In the genomic region with DNA sequence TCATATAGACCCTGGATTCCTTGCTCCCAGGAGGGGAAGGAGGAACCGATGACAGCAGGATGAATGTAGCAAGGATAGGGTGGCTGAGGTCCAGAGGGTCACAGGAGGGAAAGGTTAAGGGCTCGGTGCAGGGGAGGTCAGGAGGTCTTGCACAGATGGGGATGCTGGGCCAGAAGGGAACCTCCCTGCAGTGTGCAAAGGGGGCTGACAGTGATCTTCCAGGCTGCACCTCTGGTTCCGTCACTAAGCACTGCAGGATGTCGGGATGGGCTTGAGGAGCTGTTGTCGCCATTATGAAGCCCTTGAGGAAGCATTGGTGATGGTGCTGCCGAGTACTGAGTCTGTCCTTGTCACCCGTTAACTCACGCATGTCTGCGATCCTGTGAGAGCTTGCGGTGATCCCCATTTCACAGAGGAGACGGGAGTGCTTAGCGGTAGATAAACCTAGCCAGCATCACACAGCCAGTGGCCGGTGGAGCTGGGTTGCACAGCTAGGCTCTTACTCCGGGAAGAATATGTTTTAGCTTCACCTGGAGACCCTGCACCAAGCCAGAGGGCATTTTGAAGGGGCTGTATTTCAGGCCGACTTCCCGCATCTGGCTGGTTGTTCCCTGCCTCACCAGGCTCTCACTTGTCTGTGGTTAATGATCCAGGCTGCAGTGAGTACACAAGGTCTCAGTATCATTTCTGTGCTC, we compare ENCODE assay signal across 1 cellular context.
TF ChIP-seq lines count a peak whose summit lies in the region.

No MANE protein-coding gene starts in this region.

TF ChIP-seq in HepG2, 621 proteins besides CTCF, POLR2A, EP300 and RAD21 (continued from another document):
- TF ChIP-seq THAP9 (CRISPR knock-in tag; IDR thresholded peaks at IDR 0.05; ENCODE audit: borderline replicate concordance) = peak; percentile 12; the same call in 1 of the 2 replicates
- 0 out of 2 replicates have a peak, but pooled peaks have one; percentile 16 for TF ChIP-seq DPF2 (CRISPR knock-in tag; IDR thresholded peaks at IDR 0.05; ENCODE audit: borderline replicate concordance, low read depth)
- 0 out of 2 replicates have a peak, but pooled peaks have one; percentile 14 for TF ChIP-seq ZNF136 (CRISPR knock-in tag; IDR thresholded peaks at IDR 0.05; ENCODE audit: low read depth)
- TF ChIP-seq AHR (CRISPR knock-in tag; IDR thresholded peaks at IDR 0.05) = peak; percentile 62; the same call in 1 of the 2 replicates
- no peak for TF ChIP-seq ZKSCAN5 (CRISPR knock-in tag; IDR thresholded peaks at IDR 0.05)
- TF ChIP-seq NFIB (CRISPR knock-in tag; IDR thresholded peaks at IDR 0.05; ENCODE audit: borderline replicate concordance) = no peak
- no peak for TF ChIP-seq NFIC (IDR thresholded peaks at IDR 0.05; ENCODE audit: low read length)
- 0 out of 2 replicates have a peak, but pooled peaks have one; percentile 57 for TF ChIP-seq CHCHD3 (CRISPR knock-in tag; IDR thresholded peaks at IDR 0.05)
- TF ChIP-seq, protein P1, sequence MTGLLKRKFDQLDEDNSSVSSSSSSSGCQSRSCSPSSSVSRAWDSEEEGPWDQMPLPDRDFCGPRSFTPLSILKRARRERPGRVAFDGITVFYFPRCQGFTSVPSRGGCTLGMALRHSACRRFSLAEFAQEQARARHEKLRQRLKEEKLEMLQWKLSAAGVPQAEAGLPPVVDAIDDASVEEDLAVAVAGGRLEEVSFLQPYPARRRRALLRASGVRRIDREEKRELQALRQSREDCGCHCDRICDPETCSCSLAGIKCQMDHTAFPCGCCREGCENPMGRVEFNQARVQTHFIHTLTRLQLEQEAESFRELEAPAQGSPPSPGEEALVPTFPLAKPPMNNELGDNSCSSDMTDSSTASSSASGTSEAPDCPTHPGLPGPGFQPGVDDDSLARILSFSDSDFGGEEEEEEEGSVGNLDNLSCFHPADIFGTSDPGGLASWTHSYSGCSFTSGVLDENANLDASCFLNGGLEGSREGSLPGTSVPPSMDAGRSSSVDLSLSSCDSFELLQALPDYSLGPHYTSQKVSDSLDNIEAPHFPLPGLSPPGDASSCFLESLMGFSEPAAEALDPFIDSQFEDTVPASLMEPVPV (CRISPR knock-in tag; IDR thresholded peaks at IDR 0.05) = 0 out of 2 replicates have a peak, but pooled peaks have one; percentile 37
- TF ChIP-seq, protein P2, sequence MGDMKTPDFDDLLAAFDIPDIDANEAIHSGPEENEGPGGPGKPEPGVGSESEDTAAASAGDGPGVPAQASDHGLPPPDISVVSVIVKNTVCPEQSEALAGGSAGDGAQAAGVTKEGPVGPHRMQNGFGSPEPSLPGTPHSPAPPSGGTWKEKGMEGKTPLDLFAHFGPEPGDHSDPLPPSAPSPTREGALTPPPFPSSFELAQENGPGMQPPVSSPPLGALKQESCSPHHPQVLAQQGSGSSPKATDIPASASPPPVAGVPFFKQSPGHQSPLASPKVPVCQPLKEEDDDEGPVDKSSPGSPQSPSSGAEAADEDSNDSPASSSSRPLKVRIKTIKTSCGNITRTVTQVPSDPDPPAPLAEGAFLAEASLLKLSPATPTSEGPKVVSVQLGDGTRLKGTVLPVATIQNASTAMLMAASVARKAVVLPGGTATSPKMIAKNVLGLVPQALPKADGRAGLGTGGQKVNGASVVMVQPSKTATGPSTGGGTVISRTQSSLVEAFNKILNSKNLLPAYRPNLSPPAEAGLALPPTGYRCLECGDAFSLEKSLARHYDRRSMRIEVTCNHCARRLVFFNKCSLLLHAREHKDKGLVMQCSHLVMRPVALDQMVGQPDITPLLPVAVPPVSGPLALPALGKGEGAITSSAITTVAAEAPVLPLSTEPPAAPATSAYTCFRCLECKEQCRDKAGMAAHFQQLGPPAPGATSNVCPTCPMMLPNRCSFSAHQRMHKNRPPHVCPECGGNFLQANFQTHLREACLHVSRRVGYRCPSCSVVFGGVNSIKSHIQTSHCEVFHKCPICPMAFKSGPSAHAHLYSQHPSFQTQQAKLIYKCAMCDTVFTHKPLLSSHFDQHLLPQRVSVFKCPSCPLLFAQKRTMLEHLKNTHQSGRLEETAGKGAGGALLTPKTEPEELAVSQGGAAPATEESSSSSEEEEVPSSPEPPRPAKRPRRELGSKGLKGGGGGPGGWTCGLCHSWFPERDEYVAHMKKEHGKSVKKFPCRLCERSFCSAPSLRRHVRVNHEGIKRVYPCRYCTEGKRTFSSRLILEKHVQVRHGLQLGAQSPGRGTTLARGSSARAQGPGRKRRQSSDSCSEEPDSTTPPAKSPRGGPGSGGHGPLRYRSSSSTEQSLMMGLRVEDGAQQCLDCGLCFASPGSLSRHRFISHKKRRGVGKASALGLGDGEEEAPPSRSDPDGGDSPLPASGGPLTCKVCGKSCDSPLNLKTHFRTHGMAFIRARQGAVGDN (CRISPR knock-in tag; IDR thresholded peaks at IDR 0.05) = peak; percentile 32; the same call in 1 of the 2 replicates
- TF ChIP-seq ZNF274 (CRISPR knock-in tag; IDR thresholded peaks at IDR 0.05) = peak; percentile 77; the same call in 1 of the 2 replicates
- peak; percentile 5; the same call in 1 of the 2 replicates for TF ChIP-seq ZNF451 (CRISPR knock-in tag; IDR thresholded peaks at IDR 0.05)
- peak; percentile 85; the same call in 1 of the 2 replicates for TF ChIP-seq NRL (CRISPR knock-in tag; IDR thresholded peaks at IDR 0.05; ENCODE audit: borderline replicate concordance)
- TF ChIP-seq IKZF4 (CRISPR knock-in tag; IDR thresholded peaks at IDR 0.05; ENCODE audit: borderline replicate concordance, low read depth, not compliant biosample characterization) = peak; percentile 18
- 0 out of 2 replicates have a peak, but pooled peaks have one; percentile 12 for TF ChIP-seq ZSCAN25 (CRISPR knock-in tag; IDR thresholded peaks at IDR 0.05)
- TF ChIP-seq NPAS2 (CRISPR knock-in tag; IDR thresholded peaks at IDR 0.05; ENCODE audit: borderline replicate concordance) = no peak
- TF ChIP-seq NFRKB (IDR thresholded peaks at IDR 0.05) = no peak
- 0 out of 2 replicates have a peak, but pooled peaks have one; percentile 64 for TF ChIP-seq AFF4 (CRISPR knock-in tag; IDR thresholded peaks at IDR 0.05)
- peak; percentile 23; the same call in 1 of the 2 replicates for TF ChIP-seq ZNF839 (CRISPR knock-in tag; IDR thresholded peaks at IDR 0.05; ENCODE audit: borderline replicate concordance)
